1 cellular context compared by ENCODE assay signal in genomic region chr3:12837295-12837986, GRCh38.
TF ChIP-seq lines count a peak whose summit lies in the region.

No MANE protein-coding gene starts in this region.

TF ChIP-seq in HepG2, 621 proteins besides CTCF, POLR2A, EP300 and RAD21:
- TF ChIP-seq CREM (IDR thresholded peaks at IDR 0.05) (no peak), CREM (CRISPR knock-in tag; IDR thresholded peaks at IDR 0.05) (no peak), RBFOX2 (IDR thresholded peaks at IDR 0.05; ENCODE audit: low read depth, low read length) (no peak), ZNF292 (CRISPR knock-in tag; IDR thresholded peaks at IDR 0.05; ENCODE audit: borderline replicate concordance, low read depth) (no peak), ZNF670 (CRISPR knock-in tag; IDR thresholded peaks at IDR 0.05; ENCODE audit: borderline replicate concordance) (no peak), SCMH1 (CRISPR knock-in tag; IDR thresholded peaks at IDR 0.05; ENCODE audit: borderline replicate concordance) (no peak), ZBED4 (CRISPR knock-in tag; IDR thresholded peaks at IDR 0.05; ENCODE audit: borderline replicate concordance) (no peak), ZNF3 (CRISPR knock-in tag; IDR thresholded peaks at IDR 0.05) (no peak), SRF (IDR thresholded peaks at IDR 0.05; ENCODE audit: low read depth, low read length) (no peak), CHD2 (IDR thresholded peaks at IDR 0.05; ENCODE audit: low read depth, low read length) (no peak), ZEB1 (IDR thresholded peaks at IDR 0.05; ENCODE audit: insufficient replicate concordance, low read depth) (no peak), MAX (IDR thresholded peaks at IDR 0.05) (no peak), ZNF431 (CRISPR knock-in tag; IDR thresholded peaks at IDR 0.05; ENCODE audit: borderline replicate concordance, low read depth) (no peak)
